ENCODE assay signal across 8 cellular contexts in genomic region chr12:95623554-95624170, GRCh38.
DNase-seq lines count a peak whose midpoint lies in the region; TF ChIP-seq lines count a peak whose summit lies in the region.

No MANE protein-coding gene starts in this region.

- H3K4me1 Mint-ChIP-seq in activated CD4-positive, alpha-beta T cell treated with anti-CD3 and anti-CD28 coated beads, Interleukin-2, amount 10 ng/mL, durations not matched to agents 24 days and 14 days: no peaks in the 10 kb centered on the region
- no peaks in the 10 kb centered on the region for H3K4me1 Mint-ChIP-seq in nephron

- H3K4me3 ChIP-seq in Jurkat, Clone E6-1 (ENCODE audit: low read length): no peak overlapping the region
- no peak overlapping the region for H3K4me3 ChIP-seq in fibroblast of mammary gland (ENCODE audit: control insufficient read depth, low read depth, low read length)

- no peaks in the 10 kb centered on the region for H3K27me3 Mint-ChIP-seq in activated CD4-positive, alpha-beta T cell treated with anti-CD3 and anti-CD28 coated beads, Interleukin-2, amount 10 ng/mL, durations not matched to agents 24 days and 14 days
- peaks cover under 1% of the 10 kb centered on the region for H3K27me3 Mint-ChIP-seq in nephron (ENCODE audit: low read depth)

- no peak overlapping the region for H3K4me3 Mint-ChIP-seq in activated CD4-positive, alpha-beta T cell treated with anti-CD3 and anti-CD28 coated beads, Interleukin-2, amount 10 ng/mL, durations not matched to agents 24 days and 14 days
- no peak overlapping the region for H3K4me3 Mint-ChIP-seq in nephron

- TF ChIP-seq CTCF in fibroblast of mammary gland (conservative IDR thresholded peaks at IDR 0.05; ENCODE audit: control insufficient read depth, insufficient read depth, low read depth, low read length) (peak; percentile 79), nephron (IDR thresholded peaks at IDR 0.05; ENCODE audit: unreplicated experiment in 3 of 3) (peak; percentile 49 to 58 (median 50))

- H3K36me3 Mint-ChIP-seq in activated CD4-positive, alpha-beta T cell treated with anti-CD3 and anti-CD28 coated beads, Interleukin-2, amount 10 ng/mL, durations not matched to agents 24 days and 14 days (ENCODE audit: low read depth): no peaks in the 10 kb centered on the region
- H3K36me3 Mint-ChIP-seq in nephron (ENCODE audit: low read depth): no peaks in the 10 kb centered on the region

- DNase-seq in NCI-H524 (lab: John Stamatoyannopoulos, UW): peak; percentile 29 to 55
- DNase-seq in NCI-H524 treated with DMSO at 0.1 percent for 48 hours (lab: John Stamatoyannopoulos, UW): no peak
- DNase-seq in Jurkat, Clone E6-1 (ENCODE audit: low read depth, low spot score): peak; percentile 24
- DNase-seq in activated CD4-positive, alpha-beta T cell treated with anti-CD3 and anti-CD28 coated beads, Interleukin-2, amount 10 ng/mL, durations not matched to agents 24 days and 14 days: peak; percentile 70
- peak; percentile 85 for DNase-seq in fibroblast of mammary gland (ENCODE audit: low read depth)
- DNase-seq in cerebellar nuclear complex (lab: John Stamatoyannopoulos, UW): no peak
- no peak for DNase-seq in cerebellum (ENCODE audit: low spot score)

- intact Hi-C loops in activated CD4-positive, alpha-beta T cell treated with anti-CD3 and anti-CD28 coated beads, Interleukin-2, amount 10 ng/mL, durations not matched to agents 24 days and 14 days (cut with micrococcal nuclease): no loop called here

- H3K27ac Mint-ChIP-seq in activated CD4-positive, alpha-beta T cell treated with anti-CD3 and anti-CD28 coated beads, Interleukin-2, amount 10 ng/mL, durations not matched to agents 24 days and 14 days: no peak overlapping the region
- peak overlapping the region in 1 of 3 experiments; percentile 95 for H3K27ac Mint-ChIP-seq in nephron

- no peaks in the 10 kb centered on the region for H3K9me3 Mint-ChIP-seq in activated CD4-positive, alpha-beta T cell treated with anti-CD3 and anti-CD28 coated beads, Interleukin-2, amount 10 ng/mL, durations not matched to agents 24 days and 14 days
- no peaks in the 10 kb centered on the region for H3K9me3 Mint-ChIP-seq in nephron

Comparison
In these comparisons a context has a peak if more than half of its experiments do, and no peak if none do; other contexts are left out.
1. DNase-seq: peak in NCI-H524 (2 of 2), Jurkat, Clone E6-1 (single experiment), activated CD4-positive, alpha-beta T cell treated with anti-CD3 and anti-CD28 coated beads, Interleukin-2, amount 10 ng/mL, durations not matched to agents 24 days and 14 days (single experiment) and fibroblast of mammary gland (single experiment); none in NCI-H524 treated with DMSO at 0.1 percent for 48 hours (single experiment), cerebellar nuclear complex (0 of 2) and cerebellum (single experiment).